ENCODE assay signal across 18 cellular contexts in the genomic region with DNA sequence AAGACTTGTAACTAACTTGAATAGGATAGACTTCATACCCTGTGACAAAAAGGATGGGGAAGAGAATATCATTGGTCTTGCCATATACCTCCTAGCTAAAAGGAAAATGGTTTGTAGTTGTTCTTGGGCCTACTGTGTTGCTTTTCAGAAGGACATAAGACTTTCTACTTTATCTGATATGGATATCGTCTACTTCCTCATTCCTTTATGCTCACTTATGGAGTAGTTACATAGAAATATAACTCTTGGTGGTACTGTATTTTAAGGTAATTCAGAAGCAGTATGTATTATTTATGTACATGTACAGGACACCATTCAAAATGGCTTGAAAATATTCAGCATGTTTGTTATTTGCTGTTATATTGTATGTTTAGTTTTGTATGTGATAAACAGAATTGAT. TPM values are rescaled to one million over a fixed set of nuclear protein-coding genes. Genes with fewer than 3 reads are reported as not detected.
DNase-seq lines count a peak whose midpoint lies in the region; ATAC-seq and TF ChIP-seq lines count a peak whose summit lies in the region.
"Had no signal": no experiment of that assay in that cellular context is flagged by ENCODE, and none has a peak within 500 bp of the region (broad histone marks: within the 10 kb centered on the region; RNA-seq: fewer than 3 reads in every experiment).

No MANE protein-coding gene starts in this region.

- no peak for TF ChIP-seq EP300 in upper lobe of left lung (IDR thresholded peaks at IDR 0.05)

- H3K36me3 ChIP-seq in RWPE2 (ENCODE audit: low read depth) (peaks cover 54% of the 10 kb centered on the region), upper lobe of left lung (peaks cover 6 to 39% (median 11%) of the 10 kb centered on the region in 4 donors), testis (ENCODE audit: low read depth, missing control alignments) (no peaks in the 10 kb centered on the region), BE2C (peaks cover 3% of the 10 kb centered on the region; the same call in 1 of the 2 replicates)
- H3K36me3 ChIP-seq in effector memory CD4-positive, alpha-beta T cell (ENCODE audit: control insufficient read depth, insufficient read depth, low read length) = peaks cover 24% of the 10 kb centered on the region

- DNase-seq in Right ventricle myocardium superior = no peak
- DNase-seq in cardiac septum (ENCODE audit: low spot score) = no peak
- no peak for DNase-seq in RWPE2 (ENCODE audit: low spot score)
- DNase-seq in effector memory CD4-positive, alpha-beta T cell = no peak
- no peak for DNase-seq in upper lobe of left lung
- no peak for DNase-seq in DMS153 (lab: John Stamatoyannopoulos, UW)
- no peak for DNase-seq in testis
- DNase-seq in BE2C = no peak
- DNase-seq: activated CD4-positive, alpha-beta T cell treated with anti-CD3 and anti-CD28 coated beads, Interleukin-2, amount 50 U/mL, for 1 hour; activated effector memory CD4-positive, alpha-beta T cell treated with anti-CD3 and anti-CD28 coated beads, Interleukin-2, amount 50 U/mL, for 16 hours; brain microvascular endothelial cell; effector CD4-positive, alpha-beta T cell; lower lobe of right lung; MG63; retina; tibial artery had no signal

- peak overlapping the region; percentile 0 for H3K27ac ChIP-seq in RWPE2 (ENCODE audit: poor library complexity, severe bottlenecking)
- peak overlapping the region; percentile 44 for H3K27ac ChIP-seq in effector memory CD4-positive, alpha-beta T cell (ENCODE audit: insufficient read depth, low read length, poor library complexity, severe bottlenecking)
- H3K27ac ChIP-seq in upper lobe of left lung = peak overlapping the region in 3 of 4 donors; percentile 39 to 64 (median 43)
- no peak overlapping the region for H3K27ac ChIP-seq in testis
- H3K27ac ChIP-seq: brain microvascular endothelial cell, C4-2B, lower lobe of right lung, tibial artery had no signal

- H3K9me3 ChIP-seq in RWPE2 (ENCODE audit: severe bottlenecking) (no peaks in the 10 kb centered on the region), upper lobe of left lung (no peaks in the 10 kb centered on the region), testis (no peaks in the 10 kb centered on the region), BE2C (no peaks in the 10 kb centered on the region)
- H3K9me3 ChIP-seq in effector memory CD4-positive, alpha-beta T cell (ENCODE audit: control insufficient read depth, low read length) = no peaks in the 10 kb centered on the region
- H3K9me3 ChIP-seq: lower lobe of right lung, MG63, tibial artery had no signal

- no peaks in the 10 kb centered on the region for H3K27me3 ChIP-seq in RWPE2 (ENCODE audit: insufficient read depth, poor library complexity, severe bottlenecking)
- H3K27me3 ChIP-seq in effector memory CD4-positive, alpha-beta T cell (replicated peaks; ENCODE audit: control insufficient read depth, insufficient read depth, low read length, poor library complexity, severe bottlenecking) = no peaks in the 10 kb centered on the region
- no peaks in the 10 kb centered on the region for H3K27me3 ChIP-seq in upper lobe of left lung
- H3K27me3 ChIP-seq in testis = no peaks in the 10 kb centered on the region
- H3K27me3 ChIP-seq in BE2C = no peaks in the 10 kb centered on the region
- H3K27me3 ChIP-seq: brain microvascular endothelial cell, MG63, tibial artery had no signal

- no peak for TF ChIP-seq POLR2A in upper lobe of left lung (IDR thresholded peaks at IDR 0.05)
- TF ChIP-seq POLR2A in testis (IDR thresholded peaks at IDR 0.05) = no peak

- TF ChIP-seq CTCF in RWPE2 (IDR thresholded peaks at IDR 0.05; ENCODE audit: poor library complexity, severe bottlenecking) (no peak), upper lobe of left lung (IDR thresholded peaks at IDR 0.05) (no peak), testis (IDR thresholded peaks at IDR 0.05) (no peak), BE2C (IDR thresholded peaks at IDR 0.05; ENCODE audit: low read depth, low read length) (no peak)

- intact Hi-C loops in Right ventricle myocardium superior (cut with DNase I) (loop anchor here (10.0 kb wide), 1 partner anchor 87 kb away; no protein-coding TSS in a partner anchor), cardiac septum (cut with DNase I) (no loop called here), testis (cut with DNase I; ENCODE audit: low total_unique reads) (no loop called here)

- H3K4me3 ChIP-seq in RWPE2 (ENCODE audit: severe bottlenecking) (no peak overlapping the region), upper lobe of left lung (no peak overlapping the region), testis (no peak overlapping the region), BE2C (ENCODE audit: low read depth, low read length) (no peak overlapping the region)
- no peak overlapping the region for H3K4me3 ChIP-seq in effector memory CD4-positive, alpha-beta T cell (ENCODE audit: insufficient read depth, low read depth, low read length, poor library complexity, severe bottlenecking)
- H3K4me3 ChIP-seq: lower lobe of right lung, MG63, tibial artery had no signal

- H3K4me1 ChIP-seq in RWPE2 (ENCODE audit: insufficient read depth, poor library complexity, severe bottlenecking) (no peaks in the 10 kb centered on the region), upper lobe of left lung (peaks cover 15 to 40% (median 29%) of the 10 kb centered on the region in 4 donors), testis (peaks cover 10% of the 10 kb centered on the region), BE2C (no peaks in the 10 kb centered on the region)
- peaks cover 3% of the 10 kb centered on the region for H3K4me1 ChIP-seq in effector memory CD4-positive, alpha-beta T cell (ENCODE audit: control insufficient read depth, insufficient read depth, low read length, poor library complexity, severe bottlenecking)

- 36 to 61% methylated on average over 1 of the region's 1 CpG for WGBS in upper lobe of left lung, 2 donors
- 53 to 65% methylated on average over 1 of the region's 1 CpG for WGBS in testis, 2 donors

- peak; percentile 9 for ATAC-seq in Right ventricle myocardium superior (ENCODE audit: poor library complexity)
- no peak for ATAC-seq in RWPE2 (ENCODE audit: low read depth)
- ATAC-seq in upper lobe of left lung (ENCODE audit: low FRiP score in 2 of 2) = no peak

RNA-seq across cellular contexts. Expression of a gene that starts 8.0 kb away (rescaled TPM):
- 37.9 TPM for total RNA-seq in Right ventricle myocardium superior
- 15.6 TPM for total RNA-seq in cardiac septum
- total RNA-seq in upper lobe of left lung = 10 to 100 TPM in 5 of 6 donors, 1 to 10 TPM in 1; 7.1 to 21.3 (median 13.0) TPM
- total RNA-seq in testis = 10 to 100 TPM; 11.6 to 22.3 TPM
- polyA plus RNA-seq in testis (ENCODE audit: insufficient read depth, low read depth, low replicate concordance) = 18.6 TPM
- 6.6 TPM for polyA plus RNA-seq in BE2C (2012; ENCODE audit: insufficient read depth, insufficient read length, low read depth)

RNA-seq across cellular contexts. Expression of a gene that starts 8.1 kb away (rescaled TPM):
- total RNA-seq in Right ventricle myocardium superior (12.7 TPM), cardiac septum (7.2 TPM), upper lobe of left lung (10 to 100 TPM in 4 of 6 donors, 1 to 10 TPM in 2; 6.3 to 12.6 (median 10.4) TPM), testis (1 to 10 TPM; 8.2 to 9.4 TPM)
- 4.7 TPM for polyA plus RNA-seq in testis (ENCODE audit: insufficient read depth, low read depth, low replicate concordance)
- polyA plus RNA-seq in BE2C (2012; ENCODE audit: insufficient read depth, insufficient read length, low read depth) = 1.5 TPM

RNA-seq across cellular contexts. Expression of a gene that starts 10.0 kb away (rescaled TPM):
- total RNA-seq in Right ventricle myocardium superior (1.6 TPM), cardiac septum (0.54 TPM), upper lobe of left lung (10 to 100 TPM in 3 of 6 donors, 1 to 10 TPM in 3; 4.0 to 18.9 (median 11.1) TPM), testis (1 to 10 TPM; 1.7 to 3.5 TPM)
- 2.0 TPM for polyA plus RNA-seq in testis (ENCODE audit: insufficient read depth, low read depth, low replicate concordance)
- polyA plus RNA-seq in BE2C (2012; ENCODE audit: insufficient read depth, insufficient read length, low read depth) = not detected
- total RNA-seq: G401 had no signal

RNA-seq across cellular contexts. Expression of a gene that starts 14.8 kb away (rescaled TPM):
- total RNA-seq in Right ventricle myocardium superior (0.94 TPM), cardiac septum (0.94 TPM), upper lobe of left lung (10 to 100 TPM in 1 of 6 donors, 1 to 10 TPM in 5; 1.1 to 13.3 (median 2.0) TPM), testis (10 to 100 TPM; 23.8 to 55.8 TPM)
- 18.8 TPM for polyA plus RNA-seq in testis (ENCODE audit: insufficient read depth, low read depth, low replicate concordance)
- polyA plus RNA-seq in BE2C (2012; ENCODE audit: insufficient read depth, insufficient read length, low read depth) = not detected

Comparison
In these comparisons a context has a peak if more than half of its experiments do, and no peak if none do; other contexts are left out.
1. H3K27ac ChIP-seq: peak in RWPE2 (single experiment), effector memory CD4-positive, alpha-beta T cell (single experiment) and upper lobe of left lung (3 of 4); none in testis (0 of 2).